1 cellular context compared by ENCODE assay signal in the genomic region with DNA sequence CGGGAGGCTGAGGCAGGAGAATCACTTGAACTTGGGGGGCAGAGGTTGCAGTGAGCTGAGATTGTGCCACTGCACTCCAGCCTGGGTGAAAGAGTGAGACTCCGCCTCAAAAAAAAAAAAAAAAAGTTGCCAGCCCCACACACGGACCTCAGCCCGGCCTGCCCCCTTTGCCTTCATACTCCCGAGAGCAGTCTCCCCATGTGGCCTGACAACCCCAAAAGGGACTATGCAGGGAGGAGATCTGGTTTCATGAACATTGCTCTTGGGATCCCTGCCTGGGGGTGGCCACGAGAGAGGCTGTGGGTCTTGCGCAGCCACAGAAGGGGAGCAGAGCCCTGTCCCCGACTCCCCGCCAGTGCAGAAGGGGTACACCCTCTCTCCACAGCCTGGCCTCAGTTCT.
TF ChIP-seq lines count a peak whose summit lies in the region.

No MANE protein-coding gene starts in this region.

TF ChIP-seq in HepG2, 621 proteins besides CTCF, POLR2A, EP300 and RAD21:
- TF ChIP-seq, protein P1, sequence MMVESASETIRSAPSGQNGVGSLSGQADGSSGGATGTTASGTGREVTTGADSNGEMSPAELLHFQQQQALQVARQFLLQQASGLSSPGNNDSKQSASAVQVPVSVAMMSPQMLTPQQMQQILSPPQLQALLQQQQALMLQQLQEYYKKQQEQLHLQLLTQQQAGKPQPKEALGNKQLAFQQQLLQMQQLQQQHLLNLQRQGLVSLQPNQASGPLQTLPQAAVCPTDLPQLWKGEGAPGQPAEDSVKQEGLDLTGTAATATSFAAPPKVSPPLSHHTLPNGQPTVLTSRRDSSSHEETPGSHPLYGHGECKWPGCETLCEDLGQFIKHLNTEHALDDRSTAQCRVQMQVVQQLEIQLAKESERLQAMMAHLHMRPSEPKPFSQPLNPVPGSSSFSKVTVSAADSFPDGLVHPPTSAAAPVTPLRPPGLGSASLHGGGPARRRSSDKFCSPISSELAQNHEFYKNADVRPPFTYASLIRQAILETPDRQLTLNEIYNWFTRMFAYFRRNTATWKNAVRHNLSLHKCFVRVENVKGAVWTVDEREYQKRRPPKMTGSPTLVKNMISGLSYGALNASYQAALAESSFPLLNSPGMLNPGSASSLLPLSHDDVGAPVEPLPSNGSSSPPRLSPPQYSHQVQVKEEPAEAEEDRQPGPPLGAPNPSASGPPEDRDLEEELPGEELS (CRISPR knock-in tag; IDR thresholded peaks at IDR 0.05) = no peak
- no peak for TF ChIP-seq ZNF761 (CRISPR knock-in tag; conservative IDR thresholded peaks at IDR 0.05)
- TF ChIP-seq ZBTB20 (CRISPR knock-in tag; IDR thresholded peaks at IDR 0.05; ENCODE audit: borderline replicate concordance, low read depth) = no peak
- TF ChIP-seq, protein P2, sequence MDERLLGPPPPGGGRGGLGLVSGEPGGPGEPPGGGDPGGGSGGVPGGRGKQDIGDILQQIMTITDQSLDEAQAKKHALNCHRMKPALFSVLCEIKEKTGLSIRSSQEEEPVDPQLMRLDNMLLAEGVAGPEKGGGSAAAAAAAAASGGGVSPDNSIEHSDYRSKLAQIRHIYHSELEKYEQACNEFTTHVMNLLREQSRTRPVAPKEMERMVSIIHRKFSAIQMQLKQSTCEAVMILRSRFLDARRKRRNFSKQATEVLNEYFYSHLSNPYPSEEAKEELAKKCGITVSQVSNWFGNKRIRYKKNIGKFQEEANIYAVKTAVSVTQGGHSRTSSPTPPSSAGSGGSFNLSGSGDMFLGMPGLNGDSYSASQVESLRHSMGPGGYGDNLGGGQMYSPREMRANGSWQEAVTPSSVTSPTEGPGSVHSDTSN (CRISPR knock-in tag; IDR thresholded peaks at IDR 0.05) = no peak
- TF ChIP-seq NFYC (CRISPR knock-in tag; IDR thresholded peaks at IDR 0.05) = no peak
- TF ChIP-seq ZNF562 (CRISPR knock-in tag; IDR thresholded peaks at IDR 0.05; ENCODE audit: borderline replicate concordance) = no peak
- TF ChIP-seq HMGA1 (CRISPR knock-in tag; conservative IDR thresholded peaks at IDR 0.05) = no peak
- TF ChIP-seq TBP (CRISPR knock-in tag; IDR thresholded peaks at IDR 0.05) = no peak
- TF ChIP-seq PHF20 (CRISPR knock-in tag; IDR thresholded peaks at IDR 0.05) = no peak
- no peak for TF ChIP-seq KAT7 (CRISPR knock-in tag; IDR thresholded peaks at IDR 0.05; ENCODE audit: borderline replicate concordance)
- TF ChIP-seq PHF5A (CRISPR knock-in tag; IDR thresholded peaks at IDR 0.05; ENCODE audit: low read depth, unreplicated experiment) = no peak
